11 cellular contexts compared by ENCODE assay signal in genomic region chr2:229445013-229445412, GRCh38.
DNase-seq lines count a peak whose midpoint lies in the region; FAIRE-seq and TF ChIP-seq lines count a peak whose summit lies in the region.
"Had no signal": no experiment of that assay in that cellular context is flagged by ENCODE, and none has a peak within 500 bp of the region (broad histone marks: within the 10 kb centered on the region; RNA-seq: fewer than 3 reads in every experiment).

No MANE protein-coding gene starts in this region.

- no peak for FAIRE-seq in GM12892 (lab: Jason Lieb, UNC)
- FAIRE-seq: G401.6 had no signal

- peak; percentile 22 for TF ChIP-seq EP300 in ovary (IDR thresholded peaks at IDR 0.05)

- H3K4me3 ChIP-seq in ovary = no peak overlapping the region

- peak; percentile 64 for TF ChIP-seq POLR2A in ovary (IDR thresholded peaks at IDR 0.05)
- TF ChIP-seq POLR2A in GM12892 (IDR thresholded peaks at IDR 0.05; ENCODE audit: low read depth, low read length) = no peak

- H3K27me3 ChIP-seq in ovary = no peaks in the 10 kb centered on the region

- H3K4me1 ChIP-seq in ovary (ENCODE audit: insufficient read depth) = peaks cover 9% of the 10 kb centered on the region
- H3K4me1 ChIP-seq: parathyroid adenoma had no signal

- H3K27ac ChIP-seq in ovary = peak overlapping the region; percentile 61 to 78
- H3K27ac ChIP-seq: parathyroid adenoma had no signal

- intact Hi-C loops in ovary (cut with DNase I) = no loop called here

- TF ChIP-seq CTCF in ovary (IDR thresholded peaks at IDR 0.05) = peak in 2 of 3 donors; percentile 17 to 32

- no peaks in the 10 kb centered on the region for H3K36me3 ChIP-seq in ovary

- WGBS in ovary, 3 donors = 10 to 30% (median 16%) methylated on average over 7 of the region's 7 CpGs

- DNase-seq in AG20443 (ENCODE audit: low spot score) (peak; percentile 85), RKO (ENCODE audit: low spot score) (peak; percentile 89), fibroblast of peridontal ligament (ENCODE audit: extremely low read depth) (peak; percentile 80), ovary (peak; percentile 49 to 86 (median 72)), NCI-H1436 treated with DMSO at 0.1 percent for 48 hours (lab: John Stamatoyannopoulos, UW) (no peak), GM12892 (ENCODE audit: insufficient read length) (no peak), 8988T (no peak)
- DNase-seq in stimulated activated naive CD4-positive, alpha-beta T cell (lab: John Stamatoyannopoulos, UW) = no peak
- DNase-seq: activated CD8-positive, alpha-beta memory T cell treated with anti-CD3 and anti-CD28 coated beads, Interleukin-2, amount 50 U/mL, for 48 hours had no signal

- no peaks in the 10 kb centered on the region for H3K9me3 ChIP-seq in ovary

Comparison
In these comparisons a context has a peak if more than half of its experiments do, and no peak if none do; other contexts are left out.
1. DNase-seq: peak in AG20443 (single experiment), RKO (single experiment), fibroblast of peridontal ligament (single experiment) and ovary (5 of 5); none in NCI-H1436 treated with DMSO at 0.1 percent for 48 hours (single experiment), GM12892 (single experiment), 8988T (single experiment) and stimulated activated naive CD4-positive, alpha-beta T cell (0 of 6).